In the genomic region with DNA sequence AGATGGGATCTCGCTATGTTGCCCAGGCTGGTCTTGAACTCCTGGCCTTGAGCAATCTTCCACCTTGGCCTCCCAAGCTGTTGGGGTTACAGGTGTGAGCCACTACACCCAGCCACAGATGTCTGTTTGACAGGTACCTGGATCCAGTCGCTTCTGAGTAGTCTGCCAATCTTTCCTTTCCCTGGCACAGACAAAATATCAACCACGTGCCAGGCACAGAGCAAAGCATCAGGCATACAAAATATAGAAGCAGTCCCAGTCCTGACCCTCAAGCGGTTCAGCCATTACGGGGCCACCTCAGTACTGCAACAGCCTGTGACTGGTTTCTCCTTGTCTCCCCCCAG, we compare ENCODE assay signal across 9 cellular contexts. TPM values are rescaled to one million over a fixed set of nuclear protein-coding genes. Genes with fewer than 3 reads are reported as not detected.
DNase-seq lines count a peak whose midpoint lies in the region; ATAC-seq and TF ChIP-seq lines count a peak whose summit lies in the region.
"Had no signal": no experiment of that assay in that cellular context is flagged by ENCODE, and none has a peak within 500 bp of the region (broad histone marks: within the 10 kb centered on the region; RNA-seq: fewer than 3 reads in every experiment).

No MANE protein-coding gene starts in this region.

- peaks cover 0 to 11% of the 10 kb centered on the region in 2 experiments for H3K36me3 ChIP-seq in mesenchymal stem cell (ENCODE audit: control insufficient read depth in 1 of 2, insufficient read depth in 2 of 2, low read depth in 1 of 2, low read length in 2 of 2)
- H3K36me3 ChIP-seq in tibial nerve, result peaks cover 0 to 11% (median 0%) of the 10 kb centered on the region in 3 donors

- peak overlapping the region; percentile 77 for H3K4me3 Mint-ChIP-seq in activated CD8-positive, alpha-beta memory T cell treated with anti-CD3 and anti-CD28 coated beads, Interleukin-2, amount 10 ng/mL, durations not matched to agents 7 days and 5 days
- H3K4me3 Mint-ChIP-seq in brain, result peak overlapping the region; percentile 82 to 96 (median 87)

- H3K9me3 ChIP-seq in mesenchymal stem cell (ENCODE audit: control insufficient read depth, low read length), result no peaks in the 10 kb centered on the region
- no peaks in the 10 kb centered on the region for H3K9me3 ChIP-seq in tibial nerve

- H2BK15ac ChIP-seq in mesenchymal stem cell (ENCODE audit: low read depth, poor library complexity, severe bottlenecking), result no peak overlapping the region

- H3K9me3 Mint-ChIP-seq in activated CD8-positive, alpha-beta memory T cell treated with anti-CD3 and anti-CD28 coated beads, Interleukin-2, amount 10 ng/mL, durations not matched to agents 7 days and 5 days (ENCODE audit: low read depth), result no peaks in the 10 kb centered on the region
- no peaks in the 10 kb centered on the region for H3K9me3 Mint-ChIP-seq in brain

- no peak overlapping the region for H2BK12ac ChIP-seq in mesenchymal stem cell (ENCODE audit: low read length in 2 of 2)

- peak overlapping the region; percentile 54 for H3K4me2 ChIP-seq in mesenchymal stem cell (ENCODE audit: low read length, poor library complexity, severe bottlenecking)

- no peak overlapping the region for H2BK5ac ChIP-seq in mesenchymal stem cell (ENCODE audit: low read depth, low read length, poor library complexity, severe bottlenecking)

- TF ChIP-seq CTCF in brain (conservative IDR thresholded peaks at IDR 0.05) (no peak), tibial nerve (IDR thresholded peaks at IDR 0.05) (no peak)

- peaks cover 36% of the 10 kb centered on the region for H3K4me1 ChIP-seq in mesenchymal stem cell (ENCODE audit: control insufficient read depth, insufficient read depth, low read depth, low read length)
- H3K4me1 ChIP-seq in tibial nerve, result peaks cover 0 to 89% (median 42%) of the 10 kb centered on the region in 4 donors

- peaks cover 51% of the 10 kb centered on the region for H3K4me1 Mint-ChIP-seq in activated CD8-positive, alpha-beta memory T cell treated with anti-CD3 and anti-CD28 coated beads, Interleukin-2, amount 10 ng/mL, durations not matched to agents 7 days and 5 days
- H3K4me1 Mint-ChIP-seq in brain, result peaks cover 69% of the 10 kb centered on the region

- ATAC-seq in activated CD8-positive, alpha-beta memory T cell treated with anti-CD3 and anti-CD28 coated beads, Interleukin-2, amount 10 ng/mL, durations not matched to agents 7 days and 5 days, result no peak
- ATAC-seq in GM21737 (IDR thresholded peaks at IDR 0.05; ENCODE audit: unreplicated experiment) (no peak), GM21381 (IDR thresholded peaks at IDR 0.05; ENCODE audit: unreplicated experiment) (no peak)

- peak overlapping the region; percentile 78 for H3K9ac ChIP-seq in mesenchymal stem cell (ENCODE audit: low read length)

- H3K27me3 ChIP-seq in mesenchymal stem cell (ENCODE audit: control insufficient read depth in 1 of 2, insufficient read depth in 1 of 2, low read length in 2 of 2) (no peaks in the 10 kb centered on the region), tibial nerve (no peaks in the 10 kb centered on the region)

- H4K91ac ChIP-seq in mesenchymal stem cell (ENCODE audit: low read length), result no peak overlapping the region

- H3K27ac Mint-ChIP-seq in activated CD8-positive, alpha-beta memory T cell treated with anti-CD3 and anti-CD28 coated beads, Interleukin-2, amount 10 ng/mL, durations not matched to agents 7 days and 5 days, result peak overlapping the region; percentile 80
- H3K27ac Mint-ChIP-seq in brain, result peak overlapping the region in 4 of 5 experiments; percentile 87 to 97 (median 91)

- no peak for TF ChIP-seq POLR2A in tibial nerve (IDR thresholded peaks at IDR 0.05)

- H3K18ac ChIP-seq in mesenchymal stem cell (ENCODE audit: low read depth in 1 of 2, low read length in 2 of 2), result no peak overlapping the region

- H3K4me3 ChIP-seq in mesenchymal stem cell (ENCODE audit: insufficient read depth in 1 of 2, low read depth in 1 of 2, low read length in 2 of 2) (peak overlapping the region in 1 of 2 experiments; percentile 76), tibial nerve (peak overlapping the region in 1 of 4 donors; percentile 42)

- H3K4ac ChIP-seq in mesenchymal stem cell (ENCODE audit: low read depth in 1 of 2, low read length in 2 of 2), result no peak overlapping the region

- H2AFZ ChIP-seq in mesenchymal stem cell (ENCODE audit: low read depth, low read length), result no peak overlapping the region

- TF ChIP-seq EP300 in tibial nerve (IDR thresholded peaks at IDR 0.05), result no peak

- H3K27me3 Mint-ChIP-seq in activated CD8-positive, alpha-beta memory T cell treated with anti-CD3 and anti-CD28 coated beads, Interleukin-2, amount 10 ng/mL, durations not matched to agents 7 days and 5 days, result no peaks in the 10 kb centered on the region
- H3K27me3 Mint-ChIP-seq in brain, result peaks cover 8% of the 10 kb centered on the region

- H2AK5ac ChIP-seq in mesenchymal stem cell (ENCODE audit: low read length, severe bottlenecking), result no peak overlapping the region

- H3K14ac ChIP-seq in mesenchymal stem cell (ENCODE audit: low read length in 2 of 2), result peak overlapping the region in 1 of 2 experiments; percentile 3

- no peak overlapping the region for H3K23ac ChIP-seq in mesenchymal stem cell (ENCODE audit: low read length in 2 of 2)

- H3K27ac ChIP-seq in mesenchymal stem cell (ENCODE audit: low read length, poor library complexity, severe bottlenecking) (no peak overlapping the region), tibial nerve (peak overlapping the region; percentile 14 to 85 (median 75))

- no peak overlapping the region for H4K8ac ChIP-seq in mesenchymal stem cell (ENCODE audit: low read length)

- WGBS in mesenchymal stem cell, result 97% methylated on average over 5 of the region's 5 CpGs
- WGBS in tibial nerve, 2 donors, result 69 to 85% methylated on average over 5 of the region's 5 CpGs

- no peak overlapping the region for H2BK120ac ChIP-seq in mesenchymal stem cell (ENCODE audit: low read depth, low read length)

- H3K79me1 ChIP-seq in mesenchymal stem cell (replicated peaks; ENCODE audit: low read length, poor library complexity, severe bottlenecking), result peaks cover 5% of the 10 kb centered on the region

- CTCF ChIA-PET in activated CD8-positive, alpha-beta memory T cell treated with anti-CD3 and anti-CD28 coated beads, Interleukin-2, amount 10 ng/mL, durations not matched to agents 7 days and 5 days (lab: Charles Lee), result interaction anchor here (1.2 to 6.8 kb wide), 7 partner anchors 10 to 238 kb away, joined by 3 to 74 read pairs (median 8); a partner anchor contains a TSS

- H3K36me3 Mint-ChIP-seq in activated CD8-positive, alpha-beta memory T cell treated with anti-CD3 and anti-CD28 coated beads, Interleukin-2, amount 10 ng/mL, durations not matched to agents 7 days and 5 days, result peaks cover 9% of the 10 kb centered on the region
- H3K36me3 Mint-ChIP-seq in brain, result peaks cover 31% of the 10 kb centered on the region

- no peak for DNase-seq in activated CD8-positive, alpha-beta memory T cell treated with anti-CD3 and anti-CD28 coated beads, Interleukin-2, amount 10 ng/mL, durations not matched to agents 7 days and 5 days
- DNase-seq in activated CD8-positive, alpha-beta memory T cell treated with anti-CD3 and anti-CD28 coated beads, Interleukin-2, amount 50 U/mL, for 48 hours, result no peak
- DNase-seq in mesenchymal stem cell, result no peak
- DNase-seq in tibial nerve (ENCODE audit: low spot score in 2 of 2), result no peak
- no peak for DNase-seq in HuH-7.5 (ENCODE audit: low spot score)

RNA-seq across cellular contexts. Expression of a gene that starts 3.8 kb away (rescaled TPM):
- 100 to 1,000 TPM; 119 to 150 TPM for total RNA-seq in activated CD8-positive, alpha-beta memory T cell treated with anti-CD3 and anti-CD28 coated beads, Interleukin-2, amount 10 ng/mL, durations not matched to agents 7 days and 5 days
- polyA plus RNA-seq in brain (ENCODE audit: insufficient read depth, low read depth, low replicate concordance), result 116 TPM
- polyA plus RNA-seq in mesenchymal stem cell (2013, experiment 1 of 2), result 48.1 TPM
- polyA plus RNA-seq in mesenchymal stem cell (2013, experiment 2 of 2), result 46.4 TPM
- total RNA-seq in tibial nerve, result 10 to 100 TPM; 25.8 to 36.4 (median 27.7) TPM

RNA-seq across cellular contexts. Expression of a gene that starts 50.9 kb away (rescaled TPM):
- total RNA-seq in activated CD8-positive, alpha-beta memory T cell treated with anti-CD3 and anti-CD28 coated beads, Interleukin-2, amount 10 ng/mL, durations not matched to agents 7 days and 5 days, result not detected
- not detected for polyA plus RNA-seq in brain (ENCODE audit: insufficient read depth, low read depth, low replicate concordance)
- not detected for polyA plus RNA-seq in mesenchymal stem cell (2013, experiment 1 of 2)
- not detected for polyA plus RNA-seq in mesenchymal stem cell (2013, experiment 2 of 2)
- total RNA-seq in tibial nerve, result not detected
- polyA plus RNA-seq: BJ had no signal

RNA-seq across cellular contexts. Expression of a gene that starts 58.2 kb away (rescaled TPM):
- 10 to 100 TPM; 63.7 to 76.4 TPM for total RNA-seq in activated CD8-positive, alpha-beta memory T cell treated with anti-CD3 and anti-CD28 coated beads, Interleukin-2, amount 10 ng/mL, durations not matched to agents 7 days and 5 days
- 51.2 TPM for polyA plus RNA-seq in brain (ENCODE audit: insufficient read depth, low read depth, low replicate concordance)
- polyA plus RNA-seq in mesenchymal stem cell (2013, experiment 1 of 2), result 43.2 TPM
- 41.3 TPM for polyA plus RNA-seq in mesenchymal stem cell (2013, experiment 2 of 2)
- 10 to 100 TPM; 60.1 to 91.3 (median 77.1) TPM for total RNA-seq in tibial nerve
